ENCODE assay signal across 20 cellular contexts in the genomic region with DNA sequence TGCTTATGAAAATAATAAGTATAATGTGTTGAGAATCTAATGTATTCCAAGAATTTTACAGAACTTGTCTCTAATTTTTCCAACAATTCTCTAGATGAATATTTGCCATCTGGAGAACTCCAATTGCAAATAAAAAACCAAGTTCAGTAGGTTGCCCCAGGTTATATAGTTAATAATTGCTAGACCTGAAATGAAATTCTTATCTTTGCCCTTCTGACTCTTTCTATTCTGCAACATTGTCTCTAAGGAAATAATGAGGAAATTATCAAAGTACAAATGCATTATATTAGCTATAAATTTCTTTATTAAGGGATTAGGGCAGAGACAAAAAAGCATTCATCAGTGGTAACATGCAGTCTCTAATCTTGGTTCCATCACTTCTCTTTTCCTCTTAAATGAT.
DNase-seq lines count a peak whose midpoint lies in the region; ATAC-seq and TF ChIP-seq lines count a peak whose summit lies in the region.
"Had no signal": no experiment of that assay in that cellular context is flagged by ENCODE, and none has a peak within 500 bp of the region (broad histone marks: within the 10 kb centered on the region; RNA-seq: fewer than 3 reads in every experiment).

No MANE protein-coding gene starts in this region.

- H3K9me2 ChIP-seq in hepatocyte (replicated peaks; ENCODE audit: insufficient read depth): no peaks in the 10 kb centered on the region
- H3K9me2 ChIP-seq: SK-N-SH had no signal

- peak overlapping the region; percentile 74 for H3K27ac ChIP-seq in 22Rv1
- H3K27ac ChIP-seq in HUES48 (ENCODE audit: low read depth, low read length): peak overlapping the region; percentile 73
- no peak overlapping the region for H3K27ac ChIP-seq in hepatocyte
- H3K27ac ChIP-seq in neural progenitor cell: no peak overlapping the region

- H3K36me3 ChIP-seq in HUES48 (ENCODE audit: control insufficient read depth, insufficient read depth, low read length): no peaks in the 10 kb centered on the region
- H3K36me3 ChIP-seq in hepatocyte (replicated peaks; ENCODE audit: insufficient read depth, low read depth): no peaks in the 10 kb centered on the region
- H3K36me3 ChIP-seq in neural progenitor cell: no peaks in the 10 kb centered on the region

- CTCF ChIA-PET in GM10248 (lab: Yijun Ruan, JAX): no interaction called here

- H4K20me1 ChIP-seq in hepatocyte (ENCODE audit: insufficient read depth, poor library complexity, severe bottlenecking): no peaks in the 10 kb centered on the region
- no peaks in the 10 kb centered on the region for H4K20me1 ChIP-seq in neural progenitor cell (ENCODE audit: low read depth)

- H2AFZ ChIP-seq in hepatocyte: no peak overlapping the region
- H2AFZ ChIP-seq in neural progenitor cell (replicated peaks): peak overlapping the region; percentile 90

- POLR2A ChIA-PET in GM10248 (lab: Yijun Ruan, JAX): no interaction called here

- H3K27ac Mint-ChIP-seq in neural progenitor cell: no peak overlapping the region
- H3K27ac Mint-ChIP-seq: B cell had no signal

- H3K9ac ChIP-seq in HUES48 (ENCODE audit: low read depth, low read length): no peak overlapping the region
- H3K9ac ChIP-seq in neural progenitor cell: no peak overlapping the region
- H3K9ac ChIP-seq: SK-N-SH had no signal

- H3K4me3 ChIP-seq in HUES48 (ENCODE audit: low read depth, low read length) (0 out of 2 replicates have a peak overlapping the region, but pooled peaks have one; percentile 7), hepatocyte (no peak overlapping the region), neural progenitor cell (no peak overlapping the region)
- H3K4me3 ChIP-seq: GM12878 had no signal

- H3K9me3 Mint-ChIP-seq in neural progenitor cell: peaks cover 4% of the 10 kb centered on the region

- no peaks in the 10 kb centered on the region for H3F3A ChIP-seq in neural progenitor cell (ENCODE audit: low read depth)

- H3K27me3 Mint-ChIP-seq in neural progenitor cell (ENCODE audit: insufficient read depth, low read depth): no peaks in the 10 kb centered on the region
- H3K27me3 Mint-ChIP-seq: B cell had no signal

- peaks cover 19% of the 10 kb centered on the region for H3K4me1 ChIP-seq in HUES48 (ENCODE audit: control insufficient read depth, insufficient read depth, low read length)
- H3K4me1 ChIP-seq in hepatocyte (ENCODE audit: insufficient read depth): peaks cover 5% of the 10 kb centered on the region
- peaks cover 8% of the 10 kb centered on the region for H3K4me1 ChIP-seq in neural progenitor cell

- H3K9me3 ChIP-seq in HUES48 (ENCODE audit: control insufficient read depth, insufficient read depth, low read length): no peaks in the 10 kb centered on the region
- H3K9me3 ChIP-seq in hepatocyte (ENCODE audit: low read depth): no peaks in the 10 kb centered on the region
- no peaks in the 10 kb centered on the region for H3K9me3 ChIP-seq in neural progenitor cell (ENCODE audit: low read depth)

- H3K27me3 ChIP-seq in HUES48 (ENCODE audit: control insufficient read depth, insufficient read depth, low read length) (no peaks in the 10 kb centered on the region), hepatocyte (no peaks in the 10 kb centered on the region), neural progenitor cell (no peaks in the 10 kb centered on the region)

- H3K4me3 Mint-ChIP-seq in neural progenitor cell: no peak overlapping the region
- H3K4me3 Mint-ChIP-seq: B cell had no signal

- peaks cover 6% of the 10 kb centered on the region for H3K4me1 Mint-ChIP-seq in neural progenitor cell
- H3K4me1 Mint-ChIP-seq: B cell had no signal

- no peak for TF ChIP-seq CTCF in 22Rv1 (IDR thresholded peaks at IDR 0.05)
- TF ChIP-seq CTCF in hepatocyte (IDR thresholded peaks at IDR 0.05; ENCODE audit: poor library complexity): no peak
- no peak for TF ChIP-seq CTCF in neural progenitor cell (IDR thresholded peaks at IDR 0.05)
- TF ChIP-seq CTCF in GM10248 (IDR thresholded peaks at IDR 0.05; ENCODE audit: control extremely low read depth, extremely low read depth, low read depth, missing control alignments): no peak

- H3K4me2 ChIP-seq in hepatocyte (peak overlapping the region; percentile 63), neural progenitor cell (peak overlapping the region; percentile 42)
- H3K4me2 ChIP-seq: SK-N-SH had no signal

- ATAC-seq in HG02571 (IDR thresholded peaks at IDR 0.05; ENCODE audit: unreplicated experiment): no peak
- ATAC-seq: GM12878 had no signal

- H3K79me2 ChIP-seq in hepatocyte (no peaks in the 10 kb centered on the region), neural progenitor cell (ENCODE audit: low read depth) (no peaks in the 10 kb centered on the region)

- no peak for DNase-seq in hepatocyte (ENCODE audit: low spot score)
- DNase-seq in neural progenitor cell (ENCODE audit: low spot score): no peak
- DNase-seq in NCI-H1436 treated with DMSO at 0.1 percent for 48 hours (lab: John Stamatoyannopoulos, UW): no peak
- no peak for DNase-seq in NCI-H2107 (lab: John Stamatoyannopoulos, UW)
- no peak for DNase-seq in GM10248 (ENCODE audit: extremely low spot score)
- DNase-seq: DMS79 treated with DMSO at 0.1 percent for 48 hours; HCEC 1CT; NCI-H1092; NCI-H1436; NCI-H2029; NCI-H226; NCI-H748 treated with DMSO at 0.1 percent for 48 hours; NK-92 treated with Interleukin-12 subunit alpha and Interleukin-12 subunit beta, amount 100 ng/mL, for 24 hours; SIG-M5; SK-N-SH had no signal

- no peaks in the 10 kb centered on the region for H3K36me3 Mint-ChIP-seq in neural progenitor cell

Comparison
In these comparisons a context has a peak if more than half of its experiments do, and no peak if none do; other contexts are left out.
1. H3K27ac ChIP-seq: peak in 22Rv1 (single experiment) and HUES48 (single experiment); none in hepatocyte (single experiment) and neural progenitor cell (single experiment).